Comparison of ENCODE assay signal across 1 cellular context in genomic region chr15:58458076-58458475, GRCh38.
TF ChIP-seq lines count a peak whose summit lies in the region.

No MANE protein-coding gene starts in this region.

TF ChIP-seq in HepG2, 621 proteins besides CTCF, POLR2A, EP300 and RAD21 (continued from another document and continues in another):
- TF ChIP-seq CEBPZ (IDR thresholded peaks at IDR 0.05; ENCODE audit: low read length) (no peak), NFATC3 (CRISPR knock-in tag; IDR thresholded peaks at IDR 0.05) (no peak), SRSF9 (IDR thresholded peaks at IDR 0.05; ENCODE audit: borderline replicate concordance, insufficient read depth, low read depth, low read length, poor library complexity, severe bottlenecking) (no peak), SOX5 (CRISPR knock-in tag; IDR thresholded peaks at IDR 0.05; ENCODE audit: borderline replicate concordance) (peak; percentile 94), SNAPC4 (CRISPR knock-in tag; IDR thresholded peaks at IDR 0.05) (no peak), KAT8 (CRISPR knock-in tag; IDR thresholded peaks at IDR 0.05) (peak; percentile 30; the same call in 1 of the 2 replicates), ZSCAN31 (CRISPR knock-in tag; IDR thresholded peaks at IDR 0.05; ENCODE audit: low read depth) (no peak), RAD51 (IDR thresholded peaks at IDR 0.05; ENCODE audit: borderline replicate concordance) (no peak), SMAD9 (CRISPR knock-in tag; IDR thresholded peaks at IDR 0.05) (no peak), ZNF207 (IDR thresholded peaks at IDR 0.05; ENCODE audit: borderline replicate concordance) (no peak), MED1 (CRISPR knock-in tag; IDR thresholded peaks at IDR 0.05) (peak; percentile 69), MNT (IDR thresholded peaks at IDR 0.05) (no peak), DPF2 (CRISPR knock-in tag; IDR thresholded peaks at IDR 0.05; ENCODE audit: borderline replicate concordance, low read depth) (no peak), ZNF784 (CRISPR knock-in tag; IDR thresholded peaks at IDR 0.05; ENCODE audit: borderline replicate concordance) (no peak), ZSCAN29 (CRISPR knock-in tag; conservative IDR thresholded peaks at IDR 0.05) (no peak), ZNF354B (CRISPR knock-in tag; IDR thresholded peaks at IDR 0.05) (no peak), KMT2A (CRISPR knock-in tag; IDR thresholded peaks at IDR 0.05) (0 out of 2 replicates have a peak, but pooled peaks have one; percentile 28), ZNF121 (CRISPR knock-in tag; IDR thresholded peaks at IDR 0.05) (no peak), ZNF747 (CRISPR knock-in tag; IDR thresholded peaks at IDR 0.05; ENCODE audit: borderline replicate concordance) (no peak), ZMYM3 (CRISPR knock-in tag; IDR thresholded peaks at IDR 0.05) (no peak), ZNF776 (CRISPR knock-in tag; IDR thresholded peaks at IDR 0.05) (no peak), ARID5B (CRISPR knock-in tag; IDR thresholded peaks at IDR 0.05) (peak; percentile 96), ZNF576 (CRISPR knock-in tag; IDR thresholded peaks at IDR 0.05) (no peak), TAF15 (IDR thresholded peaks at IDR 0.05; ENCODE audit: low read depth, low read length, poor library complexity, severe bottlenecking) (no peak), RELA (CRISPR knock-in tag; IDR thresholded peaks at IDR 0.05) (no peak), ETV5 (CRISPR knock-in tag; IDR thresholded peaks at IDR 0.05; ENCODE audit: borderline replicate concordance) (peak; percentile 90; the same call in 1 of the 2 replicates), NCOA1 (CRISPR knock-in tag; IDR thresholded peaks at IDR 0.05) (no peak), REXO4 (CRISPR knock-in tag; IDR thresholded peaks at IDR 0.05; ENCODE audit: borderline replicate concordance) (no peak), CCAR2 (optimal IDR thresholded peaks at IDR 0.05; ENCODE audit: low read depth, low read length) (no peak), ZNF674 (CRISPR knock-in tag; IDR thresholded peaks at IDR 0.05; ENCODE audit: low read depth) (no peak), ZNF607 (CRISPR knock-in tag; IDR thresholded peaks at IDR 0.05; ENCODE audit: borderline replicate concordance) (no peak), REST (IDR thresholded peaks at IDR 0.05; ENCODE audit: borderline replicate concordance in 1 of 2, low read depth in 1 of 2, low read length in 2 of 2) (0 out of 4 replicates have a peak, but pooled peaks of 1 of the 2 experiments have one; percentile 23), ZNF383 (CRISPR knock-in tag; IDR thresholded peaks at IDR 0.05; ENCODE audit: borderline replicate concordance) (no peak), ZNF160 (CRISPR knock-in tag; IDR thresholded peaks at IDR 0.05) (no peak), DR1 (CRISPR knock-in tag; IDR thresholded peaks at IDR 0.05) (no peak), ZNF572 (CRISPR knock-in tag; IDR thresholded peaks at IDR 0.05) (no peak), ZNF33A (CRISPR knock-in tag; IDR thresholded peaks at IDR 0.05; ENCODE audit: borderline replicate concordance) (no peak), SMYD3 (CRISPR knock-in tag; IDR thresholded peaks at IDR 0.05) (no peak), ZBTB14 (CRISPR knock-in tag; IDR thresholded peaks at IDR 0.05) (no peak), PAWR (CRISPR knock-in tag; IDR thresholded peaks at IDR 0.05; ENCODE audit: borderline replicate concordance) (no peak), STAT5B (CRISPR knock-in tag; IDR thresholded peaks at IDR 0.05) (no peak), ZIK1 (CRISPR knock-in tag; IDR thresholded peaks at IDR 0.05; ENCODE audit: borderline replicate concordance, low read depth) (no peak), ZNF225 (CRISPR knock-in tag; IDR thresholded peaks at IDR 0.05) (no peak), KAT7 (CRISPR knock-in tag; IDR thresholded peaks at IDR 0.05; ENCODE audit: borderline replicate concordance) (no peak), ZFP62 (CRISPR knock-in tag; IDR thresholded peaks at IDR 0.05) (no peak)
